In the genomic region with DNA sequence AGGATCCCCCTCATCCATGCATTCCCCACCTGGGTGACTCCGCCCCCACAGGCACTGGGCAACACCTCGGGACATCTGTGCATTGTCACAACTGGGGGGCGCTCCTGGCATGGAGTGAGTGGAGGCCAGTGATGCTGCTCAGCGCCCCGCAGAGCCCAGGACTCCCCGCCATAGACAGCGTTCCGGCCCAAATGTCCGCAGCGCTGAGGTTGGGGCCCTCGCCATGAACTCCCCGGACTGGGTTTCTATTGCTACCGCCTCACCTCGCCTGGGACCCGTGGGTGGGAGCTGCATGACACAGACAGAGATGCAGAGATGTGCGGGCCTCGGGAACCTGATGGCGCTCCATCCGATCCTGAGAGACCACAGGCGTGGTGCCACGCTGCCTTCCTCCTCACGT, we compare ENCODE assay signal across 2 cellular contexts.
TF ChIP-seq lines count a peak whose summit lies in the region.

No MANE protein-coding gene starts in this region.

TF ChIP-seq in GM23338, 12 proteins besides CTCF, POLR2A, EP300 and RAD21 (continued from another document):
- TF ChIP-seq, protein P1, sequence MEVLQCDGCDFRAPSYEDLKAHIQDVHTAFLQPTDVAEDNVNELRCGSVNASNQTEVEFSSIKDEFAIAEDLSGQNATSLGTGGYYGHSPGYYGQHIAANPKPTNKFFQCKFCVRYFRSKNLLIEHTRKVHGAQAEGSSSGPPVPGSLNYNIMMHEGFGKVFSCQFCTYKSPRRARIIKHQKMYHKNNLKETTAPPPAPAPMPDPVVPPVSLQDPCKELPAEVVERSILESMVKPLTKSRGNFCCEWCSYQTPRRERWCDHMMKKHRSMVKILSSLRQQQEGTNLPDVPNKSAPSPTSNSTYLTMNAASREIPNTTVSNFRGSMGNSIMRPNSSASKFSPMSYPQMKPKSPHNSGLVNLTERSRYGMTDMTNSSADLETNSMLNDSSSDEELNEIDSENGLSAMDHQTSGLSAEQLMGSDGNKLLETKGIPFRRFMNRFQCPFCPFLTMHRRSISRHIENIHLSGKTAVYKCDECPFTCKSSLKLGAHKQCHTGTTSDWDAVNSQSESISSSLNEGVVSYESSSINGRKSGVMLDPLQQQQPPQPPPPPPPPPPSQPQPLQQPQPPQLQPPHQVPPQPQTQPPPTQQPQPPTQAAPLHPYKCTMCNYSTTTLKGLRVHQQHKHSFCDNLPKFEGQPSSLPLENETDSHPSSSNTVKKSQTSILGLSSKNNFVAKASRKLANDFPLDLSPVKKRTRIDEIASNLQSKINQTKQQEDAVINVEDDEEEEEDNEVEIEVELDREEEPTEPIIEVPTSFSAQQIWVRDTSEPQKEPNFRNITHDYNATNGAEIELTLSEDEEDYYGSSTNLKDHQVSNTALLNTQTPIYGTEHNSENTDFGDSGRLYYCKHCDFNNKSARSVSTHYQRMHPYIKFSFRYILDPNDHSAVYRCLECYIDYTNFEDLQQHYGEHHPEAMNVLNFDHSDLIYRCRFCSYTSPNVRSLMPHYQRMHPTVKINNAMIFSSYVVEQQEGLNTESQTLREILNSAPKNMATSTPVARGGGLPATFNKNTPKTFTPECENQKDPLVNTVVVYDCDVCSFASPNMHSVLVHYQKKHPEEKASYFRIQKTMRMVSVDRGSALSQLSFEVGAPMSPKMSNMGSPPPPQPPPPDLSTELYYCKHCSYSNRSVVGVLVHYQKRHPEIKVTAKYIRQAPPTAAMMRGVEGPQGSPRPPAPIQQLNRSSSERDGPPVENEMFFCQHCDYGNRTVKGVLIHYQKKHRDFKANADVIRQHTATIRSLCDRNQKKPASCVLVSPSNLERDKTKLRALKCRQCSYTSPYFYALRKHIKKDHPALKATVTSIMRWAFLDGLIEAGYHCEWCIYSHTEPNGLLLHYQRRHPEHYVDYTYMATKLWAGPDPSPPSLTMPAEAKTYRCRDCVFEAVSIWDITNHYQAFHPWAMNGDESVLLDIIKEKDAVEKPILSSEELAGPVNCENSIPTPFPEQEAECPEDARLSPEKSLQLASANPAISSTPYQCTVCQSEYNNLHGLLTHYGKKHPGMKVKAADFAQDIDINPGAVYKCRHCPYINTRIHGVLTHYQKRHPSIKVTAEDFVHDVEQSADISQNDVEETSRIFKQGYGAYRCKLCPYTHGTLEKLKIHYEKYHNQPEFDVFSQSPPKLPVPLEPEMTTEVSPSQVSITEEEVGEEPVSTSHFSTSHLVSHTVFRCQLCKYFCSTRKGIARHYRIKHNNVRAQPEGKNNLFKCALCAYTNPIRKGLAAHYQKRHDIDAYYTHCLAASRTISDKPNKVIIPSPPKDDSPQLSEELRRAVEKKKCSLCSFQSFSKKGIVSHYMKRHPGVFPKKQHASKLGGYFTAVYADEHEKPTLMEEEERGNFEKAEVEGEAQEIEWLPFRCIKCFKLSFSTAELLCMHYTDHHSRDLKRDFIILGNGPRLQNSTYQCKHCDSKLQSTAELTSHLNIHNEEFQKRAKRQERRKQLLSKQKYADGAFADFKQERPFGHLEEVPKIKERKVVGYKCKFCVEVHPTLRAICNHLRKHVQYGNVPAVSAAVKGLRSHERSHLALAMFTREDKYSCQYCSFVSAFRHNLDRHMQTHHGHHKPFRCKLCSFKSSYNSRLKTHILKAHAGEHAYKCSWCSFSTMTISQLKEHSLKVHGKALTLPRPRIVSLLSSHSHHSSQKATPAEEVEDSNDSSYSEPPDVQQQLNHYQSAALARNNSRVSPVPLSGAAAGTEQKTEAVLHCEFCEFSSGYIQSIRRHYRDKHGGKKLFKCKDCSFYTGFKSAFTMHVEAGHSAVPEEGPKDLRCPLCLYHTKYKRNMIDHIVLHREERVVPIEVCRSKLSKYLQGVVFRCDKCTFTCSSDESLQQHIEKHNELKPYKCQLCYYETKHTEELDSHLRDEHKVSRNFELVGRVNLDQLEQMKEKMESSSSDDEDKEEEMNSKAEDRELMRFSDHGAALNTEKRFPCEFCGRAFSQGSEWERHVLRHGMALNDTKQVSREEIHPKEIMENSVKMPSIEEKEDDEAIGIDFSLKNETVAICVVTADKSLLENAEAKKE (CRISPR knock-in tag; IDR thresholded peaks at IDR 0.05) = no peak

TF ChIP-seq in WTC11, 78 proteins besides CTCF, POLR2A, EP300 and RAD21 (continued from another document):
- TF ChIP-seq, protein P2, sequence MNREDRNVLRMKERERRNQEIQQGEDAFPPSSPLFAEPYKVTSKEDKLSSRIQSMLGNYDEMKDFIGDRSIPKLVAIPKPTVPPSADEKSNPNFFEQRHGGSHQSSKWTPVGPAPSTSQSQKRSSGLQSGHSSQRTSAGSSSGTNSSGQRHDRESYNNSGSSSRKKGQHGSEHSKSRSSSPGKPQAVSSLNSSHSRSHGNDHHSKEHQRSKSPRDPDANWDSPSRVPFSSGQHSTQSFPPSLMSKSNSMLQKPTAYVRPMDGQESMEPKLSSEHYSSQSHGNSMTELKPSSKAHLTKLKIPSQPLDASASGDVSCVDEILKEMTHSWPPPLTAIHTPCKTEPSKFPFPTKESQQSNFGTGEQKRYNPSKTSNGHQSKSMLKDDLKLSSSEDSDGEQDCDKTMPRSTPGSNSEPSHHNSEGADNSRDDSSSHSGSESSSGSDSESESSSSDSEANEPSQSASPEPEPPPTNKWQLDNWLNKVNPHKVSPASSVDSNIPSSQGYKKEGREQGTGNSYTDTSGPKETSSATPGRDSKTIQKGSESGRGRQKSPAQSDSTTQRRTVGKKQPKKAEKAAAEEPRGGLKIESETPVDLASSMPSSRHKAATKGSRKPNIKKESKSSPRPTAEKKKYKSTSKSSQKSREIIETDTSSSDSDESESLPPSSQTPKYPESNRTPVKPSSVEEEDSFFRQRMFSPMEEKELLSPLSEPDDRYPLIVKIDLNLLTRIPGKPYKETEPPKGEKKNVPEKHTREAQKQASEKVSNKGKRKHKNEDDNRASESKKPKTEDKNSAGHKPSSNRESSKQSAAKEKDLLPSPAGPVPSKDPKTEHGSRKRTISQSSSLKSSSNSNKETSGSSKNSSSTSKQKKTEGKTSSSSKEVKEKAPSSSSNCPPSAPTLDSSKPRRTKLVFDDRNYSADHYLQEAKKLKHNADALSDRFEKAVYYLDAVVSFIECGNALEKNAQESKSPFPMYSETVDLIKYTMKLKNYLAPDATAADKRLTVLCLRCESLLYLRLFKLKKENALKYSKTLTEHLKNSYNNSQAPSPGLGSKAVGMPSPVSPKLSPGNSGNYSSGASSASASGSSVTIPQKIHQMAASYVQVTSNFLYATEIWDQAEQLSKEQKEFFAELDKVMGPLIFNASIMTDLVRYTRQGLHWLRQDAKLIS (CRISPR knock-in tag; IDR thresholded peaks at IDR 0.05; ENCODE audit: borderline replicate concordance) = no peak
- no peak for TF ChIP-seq MYBL2 (CRISPR knock-in tag; IDR thresholded peaks at IDR 0.05)
- TF ChIP-seq, protein P3, sequence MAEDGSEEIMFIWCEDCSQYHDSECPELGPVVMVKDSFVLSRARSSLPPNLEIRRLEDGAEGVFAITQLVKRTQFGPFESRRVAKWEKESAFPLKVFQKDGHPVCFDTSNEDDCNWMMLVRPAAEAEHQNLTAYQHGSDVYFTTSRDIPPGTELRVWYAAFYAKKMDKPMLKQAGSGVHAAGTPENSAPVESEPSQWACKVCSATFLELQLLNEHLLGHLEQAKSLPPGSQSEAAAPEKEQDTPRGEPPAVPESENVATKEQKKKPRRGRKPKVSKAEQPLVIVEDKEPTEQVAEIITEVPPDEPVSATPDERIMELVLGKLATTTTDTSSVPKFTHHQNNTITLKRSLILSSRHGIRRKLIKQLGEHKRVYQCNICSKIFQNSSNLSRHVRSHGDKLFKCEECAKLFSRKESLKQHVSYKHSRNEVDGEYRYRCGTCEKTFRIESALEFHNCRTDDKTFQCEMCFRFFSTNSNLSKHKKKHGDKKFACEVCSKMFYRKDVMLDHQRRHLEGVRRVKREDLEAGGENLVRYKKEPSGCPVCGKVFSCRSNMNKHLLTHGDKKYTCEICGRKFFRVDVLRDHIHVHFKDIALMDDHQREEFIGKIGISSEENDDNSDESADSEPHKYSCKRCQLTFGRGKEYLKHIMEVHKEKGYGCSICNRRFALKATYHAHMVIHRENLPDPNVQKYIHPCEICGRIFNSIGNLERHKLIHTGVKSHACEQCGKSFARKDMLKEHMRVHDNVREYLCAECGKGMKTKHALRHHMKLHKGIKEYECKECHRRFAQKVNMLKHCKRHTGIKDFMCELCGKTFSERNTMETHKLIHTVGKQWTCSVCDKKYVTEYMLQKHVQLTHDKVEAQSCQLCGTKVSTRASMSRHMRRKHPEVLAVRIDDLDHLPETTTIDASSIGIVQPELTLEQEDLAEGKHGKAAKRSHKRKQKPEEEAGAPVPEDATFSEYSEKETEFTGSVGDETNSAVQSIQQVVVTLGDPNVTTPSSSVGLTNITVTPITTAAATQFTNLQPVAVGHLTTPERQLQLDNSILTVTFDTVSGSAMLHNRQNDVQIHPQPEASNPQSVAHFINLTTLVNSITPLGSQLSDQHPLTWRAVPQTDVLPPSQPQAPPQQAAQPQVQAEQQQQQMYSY (CRISPR knock-in tag; IDR thresholded peaks at IDR 0.05) = no peak
- TF ChIP-seq, protein P4, sequence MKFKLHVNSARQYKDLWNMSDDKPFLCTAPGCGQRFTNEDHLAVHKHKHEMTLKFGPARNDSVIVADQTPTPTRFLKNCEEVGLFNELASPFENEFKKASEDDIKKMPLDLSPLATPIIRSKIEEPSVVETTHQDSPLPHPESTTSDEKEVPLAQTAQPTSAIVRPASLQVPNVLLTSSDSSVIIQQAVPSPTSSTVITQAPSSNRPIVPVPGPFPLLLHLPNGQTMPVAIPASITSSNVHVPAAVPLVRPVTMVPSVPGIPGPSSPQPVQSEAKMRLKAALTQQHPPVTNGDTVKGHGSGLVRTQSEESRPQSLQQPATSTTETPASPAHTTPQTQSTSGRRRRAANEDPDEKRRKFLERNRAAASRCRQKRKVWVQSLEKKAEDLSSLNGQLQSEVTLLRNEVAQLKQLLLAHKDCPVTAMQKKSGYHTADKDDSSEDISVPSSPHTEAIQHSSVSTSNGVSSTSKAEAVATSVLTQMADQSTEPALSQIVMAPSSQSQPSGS (CRISPR knock-in tag; IDR thresholded peaks at IDR 0.05; ENCODE audit: borderline replicate concordance, low read depth) = no peak
- TF ChIP-seq FOXJ3 (CRISPR knock-in tag; IDR thresholded peaks at IDR 0.05; ENCODE audit: borderline replicate concordance) = no peak
